ENCODE assay signal across 1 cellular context in genomic region chr2:24919100-24919976, GRCh38.
A peak's percentile ranks its signal among the peaks of the same experiment; 100 is the strongest.
TF ChIP-seq lines count a peak whose summit lies in the region.

No MANE protein-coding gene starts in this region.

TF ChIP-seq in K562, 482 proteins besides CTCF, POLR2A, EP300 and RAD21 (continued from another document):
- TF ChIP-seq UBTF (IDR thresholded peaks at IDR 0.05; ENCODE audit: borderline replicate concordance in 1 of 2, low read depth in 2 of 2, low read length in 2 of 2) (peak; percentile 64 to 73; a peak in 3 of 4 replicates), ZBTB26 (CRISPR knock-in tag; IDR thresholded peaks at IDR 0.05) (no peak), ZBTB11 (CRISPR knock-in tag; IDR thresholded peaks at IDR 0.05) (no peak), ADNP (tag; IDR thresholded peaks at IDR 0.05) (no peak), CREB3L1 (IDR thresholded peaks at IDR 0.05; ENCODE audit: borderline replicate concordance, low read depth) (peak; percentile 54; the same call in 1 of the 2 replicates), TCF7L2 (IDR thresholded peaks at IDR 0.05; ENCODE audit: low read depth, low read length) (no peak), KHSRP (IDR thresholded peaks at IDR 0.05) (no peak), ZNF655 (CRISPR knock-in tag; IDR thresholded peaks at IDR 0.05) (no peak), CTBP1 (IDR thresholded peaks at IDR 0.05; ENCODE audit: borderline replicate concordance) (peak; percentile 68; the same call in 1 of the 2 replicates), ETS1 (conservative IDR thresholded peaks at IDR 0.05; ENCODE audit: control insufficient read depth, low read depth, low read length) (no peak), ASH1L (IDR thresholded peaks at IDR 0.05; ENCODE audit: borderline replicate concordance, low read depth, partially characterized antibody) (no peak), PCBP1 (IDR thresholded peaks at IDR 0.05; ENCODE audit: low read depth, low read length, poor library complexity, severe bottlenecking) (no peak), ETV6 (IDR thresholded peaks at IDR 0.05; ENCODE audit: borderline replicate concordance in 1 of 2, low read depth in 2 of 2, low read length in 1 of 2) (no peak), ETV6 (CRISPR knock-in tag; IDR thresholded peaks at IDR 0.05; ENCODE audit: borderline replicate concordance) (no peak), ZBTB43 (CRISPR knock-in tag; IDR thresholded peaks at IDR 0.05) (no peak), EGR1 (conservative IDR thresholded peaks at IDR 0.05) (peak; percentile 69; the same call in 1 of the 2 replicates), ZNF143 (CRISPR knock-in tag; IDR thresholded peaks at IDR 0.05) (no peak), BACH1 (tag; IDR thresholded peaks at IDR 0.05) (no peak), RBM34 (IDR thresholded peaks at IDR 0.05; ENCODE audit: borderline replicate concordance, insufficient read depth, low read length) (no peak), ZNF444 (CRISPR knock-in tag; IDR thresholded peaks at IDR 0.05) (no peak), MEF2A (IDR thresholded peaks at IDR 0.05; ENCODE audit: control insufficient read depth, low read depth, low read length) (no peak), GABPB1 (CRISPR knock-in tag; IDR thresholded peaks at IDR 0.05) (peak; percentile 47; the same call in 1 of the 2 replicates), PRPF4 (IDR thresholded peaks at IDR 0.05; ENCODE audit: insufficient read depth, low read depth, low read length, poor library complexity, severe bottlenecking) (no peak), THRB (CRISPR knock-in tag; conservative IDR thresholded peaks at IDR 0.05) (0 out of 2 replicates have a peak, but pooled peaks have one; percentile 32), HDAC6 (IDR thresholded peaks at IDR 0.05; ENCODE audit: low read depth, low read length) (no peak), ZNF589 (CRISPR knock-in tag; IDR thresholded peaks at IDR 0.05; ENCODE audit: low read depth) (peak; percentile 42; the same call in 1 of the 2 replicates), ZBTB17 (CRISPR knock-in tag; IDR thresholded peaks at IDR 0.05) (no peak), SETDB1 (IDR thresholded peaks at IDR 0.05; ENCODE audit: low read length) (no peak), RAD51 (IDR thresholded peaks at IDR 0.05; ENCODE audit: borderline replicate concordance, low read depth) (no peak), SRSF9 (IDR thresholded peaks at IDR 0.05; ENCODE audit: borderline replicate concordance, low read depth, low read length) (no peak), BRD9 (IDR thresholded peaks at IDR 0.05; ENCODE audit: low read depth, partially characterized antibody) (no peak), SMAD2 (IDR thresholded peaks at IDR 0.05; ENCODE audit: low read depth, low read length) (no peak), GTF2E2 (tag; IDR thresholded peaks at IDR 0.05) (no peak), DDX20 (tag; IDR thresholded peaks at IDR 0.05; ENCODE audit: low read depth) (no peak), CSDE1 (IDR thresholded peaks at IDR 0.05) (no peak), FIP1L1 (IDR thresholded peaks at IDR 0.05; ENCODE audit: low read depth, low read length, poor library complexity, severe bottlenecking) (no peak), TCF7 (IDR thresholded peaks at IDR 0.05; ENCODE audit: borderline replicate concordance) (no peak), TFE3 (CRISPR knock-in tag; IDR thresholded peaks at IDR 0.05) (no peak), PREB (CRISPR knock-in tag; IDR thresholded peaks at IDR 0.05) (no peak), ZNF3 (CRISPR knock-in tag; IDR thresholded peaks at IDR 0.05) (no peak), E2F6 (IDR thresholded peaks at IDR 0.05; ENCODE audit: borderline replicate concordance in 1 of 2, extremely low read depth in 1 of 2, insufficient read depth in 1 of 2, insufficient read length in 1 of 2, low read depth in 1 of 2, low read length in 1 of 2, poor library complexity in 1 of 2, severe bottlenecking in 1 of 2) (peak; percentile 59 to 95), SLC30A9 (CRISPR knock-in tag; IDR thresholded peaks at IDR 0.05) (no peak), USF1 (CRISPR knock-in tag; IDR thresholded peaks at IDR 0.05) (no peak), XRCC4 (IDR thresholded peaks at IDR 0.05; ENCODE audit: extremely low read depth, insufficient read depth, insufficient read length) (no peak), PHF21A (IDR thresholded peaks at IDR 0.05; ENCODE audit: borderline replicate concordance, low read depth) (0 out of 2 replicates have a peak, but pooled peaks have one; percentile 14), ZNF77 (CRISPR knock-in tag; IDR thresholded peaks at IDR 0.05) (no peak)
TF ChIP-seq in K562: peak in this region for 39.
